7 cellular contexts compared by ENCODE assay signal in genomic region chrX:72245461-72246089, GRCh38. TPM values are rescaled to one million over a fixed set of nuclear protein-coding genes. Genes with fewer than 3 reads are reported as not detected.
A peak's percentile ranks its signal among the peaks of the same experiment; 100 is the strongest.
DNase-seq lines count a peak whose midpoint lies in the region; ATAC-seq, FAIRE-seq and TF ChIP-seq lines count a peak whose summit lies in the region.

No MANE protein-coding gene starts in this region.

- POLR2A ChIA-PET in activated naive CD8-positive, alpha-beta T cell treated with anti-CD3 and anti-CD28 coated beads, Interleukin-2, amount 10 ng/mL, durations not matched to agents 7 days and 5 days (lab: Charles Lee), result no interaction called here

- no peaks in the 10 kb centered on the region for H3K27me3 ChIP-seq in cardiac muscle cell

- DNase-seq in GM04504 (ENCODE audit: low read depth) (peak; percentile 25), HTR-8/SVneo (ENCODE audit: insufficient read length, low spot score) (peak; percentile 80), RCC 7860 (ENCODE audit: low spot score) (peak; percentile 19), cardiac muscle cell (ENCODE audit: low read depth in 1 of 2, low spot score in 1 of 2) (peak; percentile 38 to 71), sciatic nerve (ENCODE audit: low spot score) (peak; percentile 68)
- DNase-seq in activated naive CD8-positive, alpha-beta T cell treated with anti-CD3 and anti-CD28 coated beads, Interleukin-2, amount 10 ng/mL, durations not matched to agents 7 days and 5 days, result peak; percentile 30

- no peak for ATAC-seq in activated naive CD8-positive, alpha-beta T cell treated with anti-CD3 and anti-CD28 coated beads, Interleukin-2, amount 10 ng/mL, durations not matched to agents 7 days and 5 days (ENCODE audit: low read depth)
- ATAC-seq in sciatic nerve (peak; percentile 62), HG02981 (IDR thresholded peaks at IDR 0.05; ENCODE audit: unreplicated experiment) (no peak)

- no peaks in the 10 kb centered on the region for H3K4me1 Mint-ChIP-seq in activated naive CD8-positive, alpha-beta T cell treated with anti-CD3 and anti-CD28 coated beads, Interleukin-2, amount 10 ng/mL, durations not matched to agents 7 days and 5 days

- no peaks in the 10 kb centered on the region for H3K4me1 ChIP-seq in cardiac muscle cell (ENCODE audit: low read depth)

- H3K4me3 ChIP-seq in cardiac muscle cell, result no peak overlapping the region

- no peaks in the 10 kb centered on the region for H3K36me3 ChIP-seq in cardiac muscle cell

- TF ChIP-seq CTCF in cardiac muscle cell (IDR thresholded peaks at IDR 0.05; ENCODE audit: low read depth, low read length), result peak; percentile 72

- FAIRE-seq in HTR-8/SVneo (lab: Jason Lieb, UNC), result peak; percentile 83
- FAIRE-seq in RCC 7860 (lab: Jason Lieb, UNC), result no peak

- no peaks in the 10 kb centered on the region for H3K9me3 ChIP-seq in cardiac muscle cell (ENCODE audit: low read depth)

- H3K27ac Mint-ChIP-seq in activated naive CD8-positive, alpha-beta T cell treated with anti-CD3 and anti-CD28 coated beads, Interleukin-2, amount 10 ng/mL, durations not matched to agents 7 days and 5 days, result no peak overlapping the region

- H3K36me3 Mint-ChIP-seq in activated naive CD8-positive, alpha-beta T cell treated with anti-CD3 and anti-CD28 coated beads, Interleukin-2, amount 10 ng/mL, durations not matched to agents 7 days and 5 days, result no peaks in the 10 kb centered on the region

- no peaks in the 10 kb centered on the region for H3K9me3 Mint-ChIP-seq in activated naive CD8-positive, alpha-beta T cell treated with anti-CD3 and anti-CD28 coated beads, Interleukin-2, amount 10 ng/mL, durations not matched to agents 7 days and 5 days

- H3K27ac ChIP-seq in cardiac muscle cell, result no peak overlapping the region

- intact Hi-C loops in sciatic nerve (cut with DNase I), result no loop called here

- H3K27me3 Mint-ChIP-seq in activated naive CD8-positive, alpha-beta T cell treated with anti-CD3 and anti-CD28 coated beads, Interleukin-2, amount 10 ng/mL, durations not matched to agents 7 days and 5 days, result no peaks in the 10 kb centered on the region

- no peak overlapping the region for H3K4me3 Mint-ChIP-seq in activated naive CD8-positive, alpha-beta T cell treated with anti-CD3 and anti-CD28 coated beads, Interleukin-2, amount 10 ng/mL, durations not matched to agents 7 days and 5 days

RNA-seq across cellular contexts. Expression of gene ERCC6L, which starts 6.7 kb away (rescaled TPM):
- total RNA-seq in activated naive CD8-positive, alpha-beta T cell treated with anti-CD3 and anti-CD28 coated beads, Interleukin-2, amount 10 ng/mL, durations not matched to agents 7 days and 5 days, result 1 to 10 TPM; 7.9 to 8.2 TPM
- 0.81 and 2.9 TPM in 2 replicates for total RNA-seq in cardiac muscle cell
- polyA plus RNA-seq in cardiac muscle cell, result 2.4 TPM in 2 replicates
- 0.09 TPM for total RNA-seq in sciatic nerve

RNA-seq across cellular contexts. Expression of gene RPS4X, which starts 31.5 kb away (rescaled TPM):
- 100 to 1,000 TPM; 895 to 956 TPM for total RNA-seq in activated naive CD8-positive, alpha-beta T cell treated with anti-CD3 and anti-CD28 coated beads, Interleukin-2, amount 10 ng/mL, durations not matched to agents 7 days and 5 days
- 664 and 726 TPM in 2 replicates for total RNA-seq in cardiac muscle cell
- 193 and 227 TPM in 2 replicates for polyA plus RNA-seq in cardiac muscle cell
- 830 TPM for total RNA-seq in sciatic nerve

Comparison
In these comparisons a context has a peak if more than half of its experiments do, and no peak if none do; other contexts are left out.
1. DNase-seq: peak in every context shown above with its lines; median percentile 80 in HTR-8/SVneo; 68 in sciatic nerve; 54 in cardiac muscle cell; 30 in activated naive CD8-positive, alpha-beta T cell treated with anti-CD3 and anti-CD28 coated beads, Interleukin-2, amount 10 ng/mL, durations not matched to agents 7 days and 5 days; 25 in GM04504; 19 in RCC 7860.